1 cellular context compared by ENCODE assay signal in genomic region chr20:63653041-63653973, GRCh38.
TF ChIP-seq lines count a peak whose summit lies in the region.

Gene STMN3 (minus strand): TSS chr20:63653424. CDS start chr20:63653345, 79 bp downstream.

TF ChIP-seq in A549, 52 proteins besides CTCF, POLR2A, EP300 and RAD21 (continued from another document):
- TF ChIP-seq REST (IDR thresholded peaks at IDR 0.05), result peak; percentile 94
- no peak for TF ChIP-seq FOXS1 (CRISPR knock-in tag; IDR thresholded peaks at IDR 0.05)
- TF ChIP-seq EHMT2 (IDR thresholded peaks at IDR 0.05; ENCODE audit: low read depth), result 0 out of 2 replicates have a peak, but pooled peaks have one; percentile 33
- TF ChIP-seq HES2 (IDR thresholded peaks at IDR 0.05), result no peak
- TF ChIP-seq HEYL (CRISPR knock-in tag; IDR thresholded peaks at IDR 0.05), result no peak
- no peak for TF ChIP-seq BCL3 (IDR thresholded peaks at IDR 0.05)
- no peak for TF ChIP-seq TFCP2L1 (CRISPR knock-in tag; IDR thresholded peaks at IDR 0.05)
